Comparison of ENCODE assay signal across 28 cellular contexts in the genomic region with DNA sequence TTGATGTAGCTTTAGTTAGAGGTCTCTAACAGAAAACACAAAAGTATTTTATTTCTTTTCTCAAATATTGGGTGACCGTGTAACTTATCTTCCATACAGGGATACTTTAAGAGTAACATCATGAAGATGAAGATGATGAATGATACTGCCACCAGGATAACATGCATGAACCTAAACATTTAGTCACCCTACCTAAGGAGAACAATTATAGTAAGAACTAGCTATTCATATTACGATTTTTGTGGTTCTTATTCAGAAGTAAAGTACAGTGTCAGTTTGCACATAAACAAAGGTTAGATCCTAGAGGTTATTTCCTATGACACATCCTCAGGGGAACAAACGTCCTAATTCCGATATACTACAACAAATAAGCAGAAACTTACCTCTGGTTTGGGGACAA. TPM values are rescaled to one million over a fixed set of nuclear protein-coding genes. Genes with fewer than 3 reads are reported as not detected.
"Had no signal": no experiment of that assay in that cellular context is flagged by ENCODE, and none has a peak within 500 bp of the region (broad histone marks: within the 10 kb centered on the region; RNA-seq: fewer than 3 reads in every experiment).

No MANE protein-coding gene starts in this region.

- H3K27ac ChIP-seq: SJCRH30 had no signal

- H3K4me1 ChIP-seq: SJCRH30 had no signal

- ATAC-seq: HepG2, Panc1, PC-3, Right ventricle myocardium inferior, SK-N-SH treated with all-trans-retinoic acid at 6 μM for 48 hours had no signal

- H3K4me3 ChIP-seq: MG63, SJCRH30 had no signal

- H3K27me3 ChIP-seq: MG63, SJCRH30 had no signal

- H3K9me3 ChIP-seq: MG63, SJCRH30 had no signal

- DNase-seq: IMR-90, Karpas-422, KG1, MG63, NCI-H1092, NCI-H1105 treated with DMSO at 0.1 percent for 48 hours, NCI-H1417 treated with DMSO at 0.1 percent for 48 hours, NCI-H146, NCI-H1694 treated with DMSO at 0.1 percent for 48 hours, NCI-H2029, NCI-H2081 treated with DMSO at 0.1 percent for 48 hours, NCI-H2171, NCI-H226, NCI-H446, NCI-H510A, NCI-H524 treated with DMSO at 0.1 percent for 48 hours, NCI-H69, NCI-H774, PC-3, SHP77 treated with DMSO at 0.1 percent for 48 hours, SJCRH30 had no signal

- FAIRE-seq: HepG2 had no signal

RNA-seq across cellular contexts. Expression of a gene that starts 21.0 kb away (rescaled TPM):
- total RNA-seq: HepG2, HT1080, IMR-90, OCI-LY7, PC-3, RPMI7951, SJCRH30 had no signal
- polyA plus RNA-seq: HepG2, IMR-90 had no signal
